Comparison of ENCODE assay signal across 8 cellular contexts in the genomic region with DNA sequence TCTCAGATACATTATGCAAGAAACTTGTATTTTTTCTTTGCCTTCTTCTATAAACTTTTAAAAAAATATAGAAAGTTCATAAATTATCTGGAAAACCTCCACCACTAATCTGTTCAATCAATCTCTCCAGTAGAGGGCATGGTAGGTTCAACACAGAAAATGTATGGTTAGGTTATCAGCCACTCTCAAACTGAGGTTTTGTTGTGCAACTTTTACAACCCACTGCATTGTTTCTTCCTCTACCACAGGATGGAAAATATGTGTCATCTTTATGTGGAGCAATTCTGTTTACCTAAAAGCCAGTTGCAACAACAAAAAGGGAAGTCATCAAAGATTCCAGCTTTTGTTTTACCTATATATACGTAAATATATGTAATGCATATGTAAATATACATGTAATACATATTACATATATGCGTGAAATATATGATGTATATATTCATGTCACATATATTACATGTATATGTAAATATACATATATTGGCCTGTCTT. TPM values are rescaled to one million over a fixed set of nuclear protein-coding genes. Genes with fewer than 3 reads are reported as not detected.
A peak's percentile ranks its signal among the peaks of the same experiment; 100 is the strongest.
DNase-seq lines count a peak whose midpoint lies in the region; ATAC-seq and TF ChIP-seq lines count a peak whose summit lies in the region.

No MANE protein-coding gene starts in this region.

- POLR2A ChIA-PET in Panc1 (lab: Charles Lee) = no interaction called here

- intact Hi-C loops in Right ventricle myocardium inferior (cut with DNase I) (loop anchor here (5.0 kb wide), 2 partner anchors 179 to 316 kb away; a partner anchor contains a TSS), Panc1 (cut with micrococcal nuclease; ENCODE audit: unreplicated experiment) (loop anchor here (2.0 to 5.0 kb wide), 2 partner anchors 213 to 329 kb away; no protein-coding TSS in a partner anchor)

- CTCF ChIA-PET in Panc1 (lab: Charles Lee) = interaction anchor here (1.1 to 3.2 kb wide), 2 partner anchors 213 to 332 kb away, joined by 3 to 10 read pairs; no protein-coding TSS in a partner anchor

- H3K9me3 ChIP-seq in cardiac muscle cell (ENCODE audit: low read depth) (no peaks in the 10 kb centered on the region), Panc1 (ENCODE audit: control insufficient read depth, insufficient read depth, low read depth, low read length) (no peaks in the 10 kb centered on the region)

- TF ChIP-seq CTCF in cardiac muscle cell (IDR thresholded peaks at IDR 0.05; ENCODE audit: low read depth, low read length) (peak; percentile 59), Panc1 (IDR thresholded peaks at IDR 0.05) (peak; percentile 75; the same call in 1 of the 2 replicates)

- BruUV-seq in Panc1 (replicated peaks; lab: Mats Ljungman, UMichigan) = no TSS peak

- H3K27ac ChIP-seq in cardiac muscle cell (no peak overlapping the region), Panc1 (ENCODE audit: low read length) (no peak overlapping the region)

- ATAC-seq in Right ventricle myocardium inferior = no peak
- peak; percentile 20 for ATAC-seq in GM21423 (IDR thresholded peaks at IDR 0.05; ENCODE audit: unreplicated experiment)
- ATAC-seq in Panc1 = no peak

- H3K4me1 ChIP-seq in cardiac muscle cell (ENCODE audit: low read depth) (no peaks in the 10 kb centered on the region), Panc1 (ENCODE audit: control insufficient read depth, insufficient read depth, low read length) (peaks cover 17% of the 10 kb centered on the region)

- H3K4me3 ChIP-seq in cardiac muscle cell (no peak overlapping the region), Panc1 (ENCODE audit: low read depth in 2 of 2, low read length in 2 of 2) (no peak overlapping the region)

- in situ Hi-C loops in Panc1 (cut with HindIII; ENCODE audit: low pct_unique_long_range_greater_than_20kb, low sequenced_read_pairs) = no loop called here

- H3K27me3 ChIP-seq in cardiac muscle cell (no peaks in the 10 kb centered on the region), Panc1 (ENCODE audit: control insufficient read depth, insufficient read depth, low read length) (no peaks in the 10 kb centered on the region)

- H3K36me3 ChIP-seq in cardiac muscle cell (no peaks in the 10 kb centered on the region), Panc1 (ENCODE audit: control insufficient read depth, insufficient read depth, low read length) (no peaks in the 10 kb centered on the region; the same call in 1 of the 2 replicates)

- peak in 1 of 2 donors; percentile 96 for DNase-seq in cardiac muscle cell (ENCODE audit: low read depth in 1 of 2, low spot score in 1 of 2)
- no peak for DNase-seq in Right ventricle myocardium inferior (ENCODE audit: missing footprints)
- DNase-seq in HPDE6-E6E7 (ENCODE audit: extremely low spot score) = peak; percentile 65
- peak; percentile 81 for DNase-seq in Panc1 (ENCODE audit: low read depth, low spot score)
- peak; percentile 88 for DNase-seq in dermis blood vessel endothelial cell
- DNase-seq in myocyte (ENCODE audit: low read depth) = peak; percentile 79
- DNase-seq in activated effector memory CD4-positive, alpha-beta T cell treated with Interleukin-2 at 50 U/mL for 16 hours = no peak

RNA-seq across cellular contexts. Expression of a gene that starts 3.0 kb away (rescaled TPM):
- total RNA-seq in cardiac muscle cell (11.5 and 15.6 TPM in 2 replicates), Right ventricle myocardium inferior (19.4 TPM), Panc1 (2021; ENCODE audit: unreplicated experiment) (4.5 TPM), dermis blood vessel endothelial cell (3.0 and 5.1 TPM in 2 replicates), myocyte (30.2 and 54.2 TPM in 2 replicates)
- polyA plus RNA-seq in cardiac muscle cell = 28.2 and 32.3 TPM in 2 replicates
- 19.5 TPM for polyA plus RNA-seq in Panc1 (2012; ENCODE audit: insufficient read length)
- polyA plus RNA-seq in myocyte (2012) = 8.4 TPM

Comparison
In these comparisons a context has a peak if more than half of its experiments do, and no peak if none do; other contexts are left out.
1. DNase-seq: peak in HPDE6-E6E7 (single experiment), Panc1 (single experiment), dermis blood vessel endothelial cell (single experiment) and myocyte (single experiment); none in Right ventricle myocardium inferior (single experiment) and activated effector memory CD4-positive, alpha-beta T cell treated with Interleukin-2 at 50 U/mL for 16 hours (single experiment).